11 cellular contexts compared by ENCODE assay signal in genomic region chr18:58800582-58800981, GRCh38.
DNase-seq lines count a peak whose midpoint lies in the region; ATAC-seq and TF ChIP-seq lines count a peak whose summit lies in the region.
"Had no signal": no experiment of that assay in that cellular context is flagged by ENCODE, and none has a peak within 500 bp of the region (broad histone marks: within the 10 kb centered on the region; RNA-seq: fewer than 3 reads in every experiment).

No MANE protein-coding gene starts in this region.

- H3K4me1 ChIP-seq in foreskin keratinocyte = peaks cover 5% of the 10 kb centered on the region

- TF ChIP-seq POLR2A in lower leg skin (IDR thresholded peaks at IDR 0.05) = no peak

- WGBS in lower leg skin, 2 donors = 58% methylated on average over 4 of the region's 4 CpGs

- intact Hi-C loops in lower leg skin (cut with DNase I; ENCODE audit: low total_unique reads) = no loop called here

- no peak for TF ChIP-seq CTCF in foreskin keratinocyte (conservative IDR thresholded peaks at IDR 0.05)
- no peak for TF ChIP-seq CTCF in lower leg skin (IDR thresholded peaks at IDR 0.05)

- H3K4me3 ChIP-seq in lower leg skin (ENCODE audit: low read depth, poor library complexity, severe bottlenecking) = no peak overlapping the region

- H3K27ac ChIP-seq in foreskin keratinocyte = no peak overlapping the region

- ATAC-seq in GM18858 (IDR thresholded peaks at IDR 0.05; ENCODE audit: unreplicated experiment) = peak; percentile 87
- ATAC-seq in GM21529 (IDR thresholded peaks at IDR 0.05; ENCODE audit: unreplicated experiment) = peak; percentile 74
- ATAC-seq in HG03342 (IDR thresholded peaks at IDR 0.05; ENCODE audit: unreplicated experiment) = peak; percentile 82
- ATAC-seq in foreskin keratinocyte = peak; percentile 68
- no peak for ATAC-seq in activated CD4-positive, CD25-positive, alpha-beta regulatory T cell treated with anti-CD3 and anti-CD28 coated beads, Interleukin-2, amount 50 U/mL, for 24 hours
- ATAC-seq: CD8-positive, alpha-beta T cell; stimulated activated naive CD8-positive, alpha-beta T cell treated with anti-CD3 and anti-CD28 coated beads, Interleukin-15, amount 100 ng/mL, for 72 hours had no signal

- no peaks in the 10 kb centered on the region for H3K27me3 ChIP-seq in foreskin keratinocyte

- DNase-seq in foreskin keratinocyte (peak; percentile 60 to 63), globus pallidus (ENCODE audit: low spot score) (no peak), cerebellum (ENCODE audit: low spot score) (no peak), lower leg skin (ENCODE audit: low spot score in 2 of 2) (no peak)
- DNase-seq: CD8-positive, alpha-beta T cell; NCI-H524; stimulated activated naive CD8-positive, alpha-beta T cell treated with anti-CD3 and anti-CD28 coated beads, Interleukin-15, amount 100 ng/mL, for 72 hours had no signal

Comparison
In these comparisons a context has a peak if more than half of its experiments do, and no peak if none do; other contexts are left out.
1. ATAC-seq: peak in GM18858 (single experiment), GM21529 (single experiment), HG03342 (single experiment) and foreskin keratinocyte (single experiment); none in activated CD4-positive, CD25-positive, alpha-beta regulatory T cell treated with anti-CD3 and anti-CD28 coated beads, Interleukin-2, amount 50 U/mL, for 24 hours (0 of 2).
2. DNase-seq: peak in foreskin keratinocyte (2 of 2); none in globus pallidus (single experiment), cerebellum (single experiment) and lower leg skin (0 of 2).